24 cellular contexts compared by ENCODE assay signal in genomic region chr16:56872863-56873391, GRCh38. TPM values are rescaled to one million over a fixed set of nuclear protein-coding genes. Genes with fewer than 3 reads are reported as not detected.
DNase-seq lines count a peak whose midpoint lies in the region; ATAC-seq, FAIRE-seq and TF ChIP-seq lines count a peak whose summit lies in the region.
"Had no signal": no experiment of that assay in that cellular context is flagged by ENCODE, and none has a peak within 500 bp of the region (broad histone marks: within the 10 kb centered on the region; RNA-seq: fewer than 3 reads in every experiment).

No MANE protein-coding gene starts in this region.

- peaks cover 0 to 6% of the 10 kb centered on the region in 2 experiments; a peak in 3 of 5 replicates for H3K4me1 ChIP-seq in K562 (replicated peaks in 1 of 2; ENCODE audit: control insufficient read depth in 2 of 2, insufficient read depth in 2 of 2, low read length in 2 of 2)
- H3K4me1 ChIP-seq: right lobe of liver had no signal

- TF ChIP-seq CTCF in K562 (IDR thresholded peaks at IDR 0.05 in 2 of 3, conservative IDR thresholded peaks at IDR 0.05 in 1 of 3; ENCODE audit: insufficient read depth in 2 of 3, low read depth in 1 of 3, low read length in 3 of 3) (no peak), neural crest cell (conservative IDR thresholded peaks at IDR 0.05) (no peak)

- no peak overlapping the region for H3K4me3 ChIP-seq in K562
- H3K4me3 ChIP-seq: right lobe of liver had no signal

- no peaks in the 10 kb centered on the region for H3K27me3 Mint-ChIP-seq in neural crest cell (ENCODE audit: low read depth)
- H3K27me3 Mint-ChIP-seq: activated naive CD4-positive, alpha-beta T cell treated with anti-CD3 and anti-CD28 coated beads, Interleukin-2, amount 50 U/mL, for 24 hours; CD4-positive, alpha-beta T cell; naive thymus-derived CD4-positive, alpha-beta T cell had no signal

- TF ChIP-seq RAD21 in K562 (CRISPR knock-in tag; conservative IDR thresholded peaks at IDR 0.05 in 1 of 2, IDR thresholded peaks at IDR 0.05 in 1 of 2), result no peak

- H4K20me1 ChIP-seq in K562 (replicated peaks; ENCODE audit: control insufficient read depth, insufficient read depth, low read length), result no peaks in the 10 kb centered on the region

- no TSS peak for BruUV-seq in K562 (replicated peaks; lab: Mats Ljungman, UMichigan)

- no peak overlapping the region for H3K4me2 ChIP-seq in K562 (ENCODE audit: insufficient read depth, low read length)

- no peak for ATAC-seq in K562
- ATAC-seq: activated T-cell treated with anti-CD3 and anti-CD28 coated beads, Interleukin-2, amount 50 U/mL, for 72 hours; naive thymus-derived CD4-positive, alpha-beta T cell had no signal

- H3K27me3 ChIP-seq in K562 (ENCODE audit: control insufficient read depth in 2 of 2, insufficient read depth in 2 of 2, low read length in 2 of 2), result no peaks in the 10 kb centered on the region; a peak in 1 of 5 replicates
- H3K27me3 ChIP-seq: right lobe of liver had no signal

- H3K27ac Mint-ChIP-seq in neural crest cell (ENCODE audit: unreplicated experiment), result peak overlapping the region; percentile 19
- H3K27ac Mint-ChIP-seq: activated naive CD4-positive, alpha-beta T cell treated with anti-CD3 and anti-CD28 coated beads, Interleukin-2, amount 50 U/mL, for 24 hours; activated T-cell treated with anti-CD3 and anti-CD28 coated beads, Interleukin-2, amount 50 U/mL, for 72 hours; CD4-positive, alpha-beta T cell; naive thymus-derived CD4-positive, alpha-beta T cell had no signal

- no peaks in the 10 kb centered on the region for H3K79me2 ChIP-seq in K562 (ENCODE audit: control insufficient read depth, insufficient read depth, low read length)

- H3K9me1 ChIP-seq in K562 (ENCODE audit: control insufficient read depth, insufficient read depth, low read length), result no peaks in the 10 kb centered on the region

- no peaks in the 10 kb centered on the region for H3K9me3 Mint-ChIP-seq in neural crest cell
- H3K9me3 Mint-ChIP-seq: activated naive CD4-positive, alpha-beta T cell treated with anti-CD3 and anti-CD28 coated beads, Interleukin-2, amount 50 U/mL, for 24 hours; activated T-cell treated with anti-CD3 and anti-CD28 coated beads, Interleukin-2, amount 50 U/mL, for 72 hours; CD4-positive, alpha-beta T cell had no signal

- no peak for FAIRE-seq in K562 (lab: Jason Lieb, UNC)
- FAIRE-seq: frontal cortex, GM12891 had no signal

- peak; percentile 27 for DNase-seq in ELF-1 (ENCODE audit: low read depth, low spot score)
- peak; percentile 39 for DNase-seq in M059J (ENCODE audit: low read depth)
- no peak for DNase-seq in K562 (ENCODE audit: extremely low read depth in 1 of 4, low spot score in 3 of 4)
- no peak for DNase-seq in neural crest cell (ENCODE audit: low read depth, low spot score)
- no peak for DNase-seq in germinal center (ENCODE audit: low spot score)
- no peak for DNase-seq in ecto neural progenitor cell (ENCODE audit: low spot score)
- no peak for DNase-seq in stimulated activated naive CD4-positive, alpha-beta T cell treated with Interleukin-2 at 50 U/mL for 16 hours (lab: John Stamatoyannopoulos, UW)
- DNase-seq: activated T-cell treated with anti-CD3 and anti-CD28 coated beads, Interleukin-2, amount 50 U/mL, for 72 hours; CD4-positive, alpha-beta T cell; DMS79; effector CD4-positive, alpha-beta T cell; islet precursor cell; mesendoderm; naive thymus-derived CD4-positive, alpha-beta T cell; NCI-H187; NCI-H526; right lobe of liver; stimulated activated CD4-positive, alpha-beta T cell treated with anti-CD3 and anti-CD28 coated beads, Interleukin-15, amount 100 ng/mL, for 24 hours had no signal

- no peak overlapping the region for H2AFZ ChIP-seq in K562 (ENCODE audit: low read depth, low read length)

- H3K4me3 Mint-ChIP-seq in neural crest cell, result no peak overlapping the region
- H3K4me3 Mint-ChIP-seq: activated naive CD4-positive, alpha-beta T cell treated with anti-CD3 and anti-CD28 coated beads, Interleukin-2, amount 50 U/mL, for 24 hours; activated T-cell treated with anti-CD3 and anti-CD28 coated beads, Interleukin-2, amount 50 U/mL, for 72 hours; CD4-positive, alpha-beta T cell; naive thymus-derived CD4-positive, alpha-beta T cell had no signal

- CTCF ChIA-PET in K562 (lab: Yijun Ruan, JAX; ENCODE audit: low intra/inter-chr PET ratio), result no interaction called here

- H3K9me3 ChIP-seq in K562 (replicated peaks; ENCODE audit: control insufficient read depth, insufficient read depth, low read depth, low read length), result no peaks in the 10 kb centered on the region
- H3K9me3 ChIP-seq: right lobe of liver had no signal

- TF ChIP-seq EP300 in K562 (IDR thresholded peaks at IDR 0.05; ENCODE audit: low read length), result no peak

- intact Hi-C loops in K562 (cut with micrococcal nuclease), result loop anchor here (5.0 kb wide), 1 partner anchor 59 kb away; the partner anchor contains the start of gene HERPUD1

- no peak for TF ChIP-seq POLR2A in K562 (conservative IDR thresholded peaks at IDR 0.05)

- no peaks in the 10 kb centered on the region for H3K36me3 Mint-ChIP-seq in neural crest cell (ENCODE audit: low read depth)
- H3K36me3 Mint-ChIP-seq: activated naive CD4-positive, alpha-beta T cell treated with anti-CD3 and anti-CD28 coated beads, Interleukin-2, amount 50 U/mL, for 24 hours; naive thymus-derived CD4-positive, alpha-beta T cell had no signal

- WGBS in K562 (ENCODE audit: insufficient coverage, low coverage, missing lambda C conversion rate), result 41% methylated on average over 8 of the region's 10 CpGs

- in situ Hi-C loops in K562 (cut with MboI), result no loop called here

- no peaks in the 10 kb centered on the region for H3K4me1 Mint-ChIP-seq in neural crest cell
- H3K4me1 Mint-ChIP-seq: activated naive CD4-positive, alpha-beta T cell treated with anti-CD3 and anti-CD28 coated beads, Interleukin-2, amount 50 U/mL, for 24 hours had no signal

- POLR2A ChIA-PET in K562 (lab: Yijun Ruan, JAX), result no interaction called here

- H3K36me3 ChIP-seq in K562 (ENCODE audit: control insufficient read depth, insufficient read depth, low read length), result no peaks in the 10 kb centered on the region
- H3K36me3 ChIP-seq: right lobe of liver had no signal

- H3K9ac ChIP-seq in K562 (ENCODE audit: insufficient read depth in 1 of 2, low read depth in 2 of 2, low read length in 2 of 2), result no peak overlapping the region; a peak in 1 of 4 replicates

- no peak overlapping the region for H3K27ac ChIP-seq in K562 (ENCODE audit: extremely low read depth, low read depth, low read length)
- H3K27ac ChIP-seq: right lobe of liver had no signal

TF ChIP-seq in K562, 482 proteins besides CTCF, POLR2A, EP300 and RAD21:
- TF ChIP-seq SP1 (CRISPR knock-in tag; IDR thresholded peaks at IDR 0.05) (no peak), TFAP4 (CRISPR knock-in tag; IDR thresholded peaks at IDR 0.05; ENCODE audit: borderline replicate concordance) (peak; percentile 29; the same call in 1 of the 2 replicates)
TF ChIP-seq in K562: peak in this region for 1.

RNA-seq across cellular contexts. Expression of gene SLC12A3, which starts 7.9 kb away (rescaled TPM):
- total RNA-seq in M059J (2014; rRNA removed; shearing (Covaris generic)), result not detected in 2 replicates
- not detected in 2 replicates for total RNA-seq in K562 (2011; cell fraction: chromatin; rRNA removed; ENCODE audit: low replicate concordance)
- total RNA-seq in K562 (2011; cell fraction: nucleolus; rRNA removed), result not detected in 2 replicates
- total RNA-seq in K562 (2011; cell fraction: nucleoplasm; rRNA removed), result not detected in 2 replicates
- not detected in 2 replicates for total RNA-seq in K562 (2014; rRNA removed)
- not detected in 2 replicates for total RNA-seq in K562 (2014; rRNA removed; fragmentation: Illumina TruSeq; extraction: Trizol)
- total RNA-seq in K562 (2015; rRNA removed; fragmentation: Illumina TruSeq; extraction: Trizol), result not detected in 2 replicates
- not detected in 2 replicates for total RNA-seq in K562 (2021)
- not detected in 2 replicates for polyA plus RNA-seq in K562 (2011; rRNA removed)
- polyA plus RNA-seq in K562 (2011; cell fraction: cytosol; rRNA removed), result not detected in 2 replicates
- 0.04 TPM in 1 of 2 replicates, not detected in the other for polyA plus RNA-seq in K562 (2011; cell fraction: nucleus; rRNA removed)
- polyA plus RNA-seq in K562 (2012), result 0.01 TPM in 1 of 2 replicates, not detected in the other
- not detected in 2 replicates for polyA plus RNA-seq in K562 (2014; fragmentation: Illumina TruSeq; extraction: Trizol)
- not detected for polyA plus RNA-seq in K562 (2014; fragmentation: Nextera tagmentation; extraction: Ambion mirVana)
- polyA plus RNA-seq in K562 (2014; rRNA removed), result not detected in 2 replicates
- polyA minus RNA-seq in K562 (2011; rRNA and poly(A)+ RNA removed), result not detected in 2 replicates
- 0.95 and 1.3 TPM in 2 replicates for polyA minus RNA-seq in K562 (2011; cell fraction: cytosol; rRNA and poly(A)+ RNA removed)
- polyA minus RNA-seq in K562 (2011; cell fraction: nucleus; rRNA and poly(A)+ RNA removed), result 0.13 TPM in 1 of 2 replicates, not detected in the other
- total RNA-seq in neural crest cell, result not detected in 2 replicates
- total RNA-seq: activated T-cell treated with anti-CD3 and anti-CD28 coated beads, Interleukin-2, amount 50 U/mL, for 72 hours; CD4-positive, alpha-beta T cell; cerebellum; epithelial cell of proximal tubule; frontal cortex; omental fat pad; right lobe of liver had no signal
- polyA plus RNA-seq: naive thymus-derived CD4-positive, alpha-beta T cell had no signal

RNA-seq across cellular contexts. Expression of gene HERPUD1, which starts 59.0 kb away (rescaled TPM):
- 104 and 124 TPM in 2 replicates for total RNA-seq in M059J (2014; rRNA removed; shearing (Covaris generic))
- total RNA-seq in K562 (2011; cell fraction: chromatin; rRNA removed; ENCODE audit: low replicate concordance), result 163 and 256 TPM in 2 replicates
- 127 and 147 TPM in 2 replicates for total RNA-seq in K562 (2011; cell fraction: nucleolus; rRNA removed)
- total RNA-seq in K562 (2011; cell fraction: nucleoplasm; rRNA removed), result 170 and 203 TPM in 2 replicates
- total RNA-seq in K562 (2014; rRNA removed) (25.8 and 26.8 TPM in 2 replicates), K562 (2014; rRNA removed; fragmentation: Illumina TruSeq; extraction: Trizol) (49.3 and 65.4 TPM in 2 replicates), K562 (2015; rRNA removed; fragmentation: Illumina TruSeq; extraction: Trizol) (18.1 and 19.2 TPM in 2 replicates), K562 (2021) (54.4 and 60.7 TPM in 2 replicates), neural crest cell (32.9 and 34.0 TPM in 2 replicates)
- polyA plus RNA-seq in K562 (2011; rRNA removed) (50.0 and 90.9 TPM in 2 replicates), K562 (2014; fragmentation: Illumina TruSeq; extraction: Trizol) (57.8 and 60.7 TPM in 2 replicates), K562 (2014; fragmentation: Nextera tagmentation; extraction: Ambion mirVana) (10 to 100 TPM; 14.2 to 17.8 TPM), K562 (2014; rRNA removed) (32.0 and 37.4 TPM in 2 replicates)
- 36.4 and 59.0 TPM in 2 replicates for polyA plus RNA-seq in K562 (2011; cell fraction: cytosol; rRNA removed)
- polyA plus RNA-seq in K562 (2011; cell fraction: nucleus; rRNA removed), result 92.5 and 115 TPM in 2 replicates
- polyA plus RNA-seq in K562 (2012), result 28.0 and 112 TPM in 2 replicates
- polyA minus RNA-seq in K562 (2011; rRNA and poly(A)+ RNA removed), result 49.2 and 70.6 TPM in 2 replicates
- polyA minus RNA-seq in K562 (2011; cell fraction: cytosol; rRNA and poly(A)+ RNA removed), result 36.1 and 42.5 TPM in 2 replicates
- 36.1 and 75.2 TPM in 2 replicates for polyA minus RNA-seq in K562 (2011; cell fraction: nucleus; rRNA and poly(A)+ RNA removed)

Comparison
In these comparisons a context has a peak if more than half of its experiments do, and no peak if none do; other contexts are left out.
1. DNase-seq: peak in ELF-1 (single experiment) and M059J (single experiment); none in K562 (0 of 4), neural crest cell (single experiment), germinal center (single experiment), ecto neural progenitor cell (single experiment) and stimulated activated naive CD4-positive, alpha-beta T cell treated with Interleukin-2 at 50 U/mL for 16 hours (single experiment).